ENCODE assay signal across 11 cellular contexts in the genomic region with DNA sequence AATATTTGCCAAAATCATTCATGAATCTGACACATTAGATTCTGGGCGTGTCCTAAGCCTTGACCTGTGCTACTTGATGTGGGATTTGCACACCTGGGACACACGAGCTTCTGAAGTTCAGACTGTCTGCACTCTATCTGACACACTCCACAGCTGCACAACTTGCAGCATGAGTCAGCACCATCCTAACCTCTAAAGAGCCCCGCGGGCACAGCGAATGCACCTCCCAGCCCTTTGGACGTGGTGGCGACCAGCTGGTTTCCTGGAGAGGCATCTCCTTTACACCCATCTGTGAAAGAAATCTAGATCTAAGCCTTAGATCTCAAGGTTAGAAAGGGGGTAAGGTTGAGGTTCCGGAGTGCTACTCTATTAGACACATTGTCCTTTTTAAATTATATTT.
DNase-seq lines count a peak whose midpoint lies in the region; ATAC-seq and TF ChIP-seq lines count a peak whose summit lies in the region.
"Had no signal": no experiment of that assay in that cellular context is flagged by ENCODE, and none has a peak within 500 bp of the region (broad histone marks: within the 10 kb centered on the region; RNA-seq: fewer than 3 reads in every experiment).

No MANE protein-coding gene starts in this region.

- DNase-seq in Daoy (ENCODE audit: low read depth) (peak; percentile 70), M059J (ENCODE audit: low read depth) (peak; percentile 52), fibroblast of villous mesenchyme (ENCODE audit: low read depth) (peak; percentile 23), posterior vena cava (ENCODE audit: low spot score) (no peak), NCI-H446 (lab: John Stamatoyannopoulos, UW) (no peak), upper lobe of left lung (no peak), upper lobe of right lung (no peak)
- DNase-seq: activated CD4-positive, alpha-beta T cell treated with anti-CD3 and anti-CD28 coated beads for 1 hour; CD4-positive, CD25-positive, alpha-beta regulatory T cell; mesendoderm had no signal

- no peaks in the 10 kb centered on the region for H3K27me3 ChIP-seq in upper lobe of left lung
- no peaks in the 10 kb centered on the region for H3K27me3 ChIP-seq in upper lobe of right lung

- H3K27ac ChIP-seq in upper lobe of left lung = no peak overlapping the region
- H3K27ac ChIP-seq in upper lobe of right lung = no peak overlapping the region

- no peak overlapping the region for H3K4me3 ChIP-seq in fibroblast of villous mesenchyme (ENCODE audit: low read depth, low read length)
- H3K4me3 ChIP-seq in upper lobe of left lung = no peak overlapping the region
- H3K4me3 ChIP-seq in upper lobe of right lung = no peak overlapping the region

- TF ChIP-seq EP300 in upper lobe of left lung (IDR thresholded peaks at IDR 0.05) = no peak

- 82 to 85% methylated on average over 8 of the region's 8 CpGs for WGBS in upper lobe of left lung, 2 donors

- peaks cover 3 to 17% (median 13%) of the 10 kb centered on the region in 4 donors for H3K4me1 ChIP-seq in upper lobe of left lung
- peaks cover 13% of the 10 kb centered on the region for H3K4me1 ChIP-seq in upper lobe of right lung

- H3K9me3 ChIP-seq in upper lobe of left lung = no peaks in the 10 kb centered on the region
- H3K9me3 ChIP-seq in upper lobe of right lung = no peaks in the 10 kb centered on the region

- TF ChIP-seq CTCF in fibroblast of villous mesenchyme (IDR thresholded peaks at IDR 0.05; ENCODE audit: insufficient read depth, low read depth, low read length) (no peak), upper lobe of left lung (IDR thresholded peaks at IDR 0.05) (no peak), upper lobe of right lung (IDR thresholded peaks at IDR 0.05) (no peak)

- H3K36me3 ChIP-seq in upper lobe of left lung = no peaks in the 10 kb centered on the region
- H3K36me3 ChIP-seq in upper lobe of right lung = no peaks in the 10 kb centered on the region

- TF ChIP-seq POLR2A in upper lobe of left lung (IDR thresholded peaks at IDR 0.05) = no peak

- intact Hi-C loops in posterior vena cava (cut with DNase I) = no loop called here
- intact Hi-C loops in upper lobe of right lung (cut with DNase I) = no loop called here

- ATAC-seq in GM21528 (IDR thresholded peaks at IDR 0.05; ENCODE audit: low FRiP score, unreplicated experiment) = peak; percentile 54
- no peak for ATAC-seq in upper lobe of left lung (ENCODE audit: low FRiP score in 2 of 2)
- ATAC-seq in upper lobe of right lung = no peak

Comparison
In these comparisons a context has a peak if more than half of its experiments do, and no peak if none do; other contexts are left out.
1. DNase-seq: peak in Daoy (single experiment), M059J (single experiment) and fibroblast of villous mesenchyme (single experiment); none in posterior vena cava (single experiment), NCI-H446 (0 of 2), upper lobe of left lung (0 of 2) and upper lobe of right lung (single experiment).